Comparison of ENCODE assay signal across 13 cellular contexts in genomic region chr3:134336587-134336986, GRCh38. TPM values are rescaled to one million over a fixed set of nuclear protein-coding genes. Genes with fewer than 3 reads are reported as not detected.
DNase-seq lines count a peak whose midpoint lies in the region; ATAC-seq, FAIRE-seq and TF ChIP-seq lines count a peak whose summit lies in the region.
"Had no signal": no experiment of that assay in that cellular context is flagged by ENCODE, and none has a peak within 500 bp of the region (broad histone marks: within the 10 kb centered on the region; RNA-seq: fewer than 3 reads in every experiment).

No MANE protein-coding gene starts in this region.

- DNase-seq in ELR (ENCODE audit: low read depth) (peak; percentile 83), RCC 7860 (ENCODE audit: low spot score) (peak; percentile 72), lung (ENCODE audit: low spot score) (peak; percentile 72), NCI-H187 treated with DMSO at 0.1 percent for 48 hours (lab: John Stamatoyannopoulos, UW) (no peak), GM20000 (ENCODE audit: low spot score) (no peak)
- DNase-seq: activated B cell treated with CpG ODN at 0.5 μM for 24 hours; activated T-cell treated with anti-CD3 and anti-CD28 coated beads, Interleukin-2, amount 50 U/mL, for 72 hours; NCI-H510A treated with DMSO at 0.1 percent for 48 hours; SHP77 had no signal

- H3K4me1 ChIP-seq in lung (ENCODE audit: control insufficient read depth in 2 of 2, insufficient read depth in 2 of 2, low read length in 2 of 2) = peaks cover 6 to 29% of the 10 kb centered on the region in 2 donors

- no peak overlapping the region for H3K4me3 ChIP-seq in lung

- peak; percentile 64 for FAIRE-seq in RCC 7860 (lab: Jason Lieb, UNC)

- no peaks in the 10 kb centered on the region for H3K27me3 ChIP-seq in lung (ENCODE audit: control insufficient read depth, insufficient read depth)

- H3K36me3 ChIP-seq in lung (ENCODE audit: control insufficient read depth in 2 of 2, insufficient read depth in 2 of 2, low read length in 2 of 2) = no peaks in the 10 kb centered on the region

- H3K27ac ChIP-seq in lung (ENCODE audit: low read depth in 1 of 2, low read length in 1 of 2) = peak overlapping the region in 1 of 2 donors; percentile 60
- H3K27ac ChIP-seq: C4-2B had no signal

- H3K9me3 ChIP-seq in lung (ENCODE audit: control insufficient read depth in 2 of 2, insufficient read depth in 1 of 2, low read length in 1 of 2) = no peaks in the 10 kb centered on the region

- ATAC-seq in esophagus mucosa = peak; percentile 46
- peak; percentile 50 for ATAC-seq in lung (ENCODE audit: insufficient read depth, low FRiP score)
- no peak for ATAC-seq in HG02852 (IDR thresholded peaks at IDR 0.05; ENCODE audit: unreplicated experiment)
- no peak for ATAC-seq in GM18868 (IDR thresholded peaks at IDR 0.05; ENCODE audit: unreplicated experiment)
- ATAC-seq: activated T-cell treated with anti-CD3 and anti-CD28 coated beads, Interleukin-2, amount 50 U/mL, for 72 hours had no signal

- 58 to 75% methylated on average over 6 of the region's 6 CpGs for WGBS in lung, 2 donors

- TF ChIP-seq CTCF in lung (IDR thresholded peaks at IDR 0.05; ENCODE audit: control extremely low read depth, extremely low read depth) = no peak
- TF ChIP-seq CTCF in GM20000 (IDR thresholded peaks at IDR 0.05; ENCODE audit: extremely low read depth, missing control alignments) = no peak

RNA-seq across cellular contexts. Expression of gene AMOTL2, which starts 37.7 kb away (rescaled TPM):
- total RNA-seq in esophagus mucosa = 33.2 TPM
- total RNA-seq in lung = 100 to 1,000 TPM; 122 to 129 TPM
- polyA plus RNA-seq in lung = 10 to 100 TPM; 27.4 to 30.1 TPM
- total RNA-seq: activated B cell treated with CpG ODN at 0.5 μM for 24 hours had no signal

Comparison
In these comparisons a context has a peak if more than half of its experiments do, and no peak if none do; other contexts are left out.
1. DNase-seq: peak in ELR (single experiment), RCC 7860 (single experiment) and lung (single experiment); none in NCI-H187 treated with DMSO at 0.1 percent for 48 hours (single experiment) and GM20000 (single experiment).
2. ATAC-seq: peak in esophagus mucosa (single experiment) and lung (single experiment); none in HG02852 (single experiment) and GM18868 (single experiment).